Comparison of ENCODE assay signal across 18 cellular contexts in the genomic region with DNA sequence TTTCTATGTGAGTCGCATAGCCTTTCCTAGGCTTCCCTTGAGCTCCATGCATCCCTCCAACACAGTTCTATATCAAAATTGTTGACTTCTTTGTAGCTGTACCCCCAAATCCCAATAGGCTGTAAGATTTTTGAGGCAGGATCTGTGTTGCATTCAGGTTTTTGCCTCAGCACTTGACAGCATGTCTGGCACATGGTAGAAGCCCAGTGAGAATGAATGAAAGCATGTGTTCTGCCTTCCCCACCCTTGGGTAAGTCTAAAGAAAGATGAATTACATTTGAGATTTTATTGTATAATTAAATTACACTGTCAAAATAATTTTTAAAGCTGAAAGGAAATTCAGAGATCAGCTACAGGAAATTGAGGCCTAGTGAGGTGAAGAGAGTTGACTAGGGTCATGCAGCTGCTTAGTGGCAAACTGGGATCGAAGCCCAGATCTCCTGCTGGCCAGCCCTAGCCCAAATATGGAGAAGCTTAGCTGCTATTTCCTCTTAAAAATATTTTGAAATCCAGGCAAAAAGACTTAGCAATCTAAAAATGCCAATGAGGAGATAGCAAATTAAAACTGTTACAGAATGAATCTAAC.
A peak's percentile ranks its signal among the peaks of the same experiment; 100 is the strongest.
DNase-seq lines count a peak whose midpoint lies in the region; ATAC-seq and TF ChIP-seq lines count a peak whose summit lies in the region.
"Had no signal": no experiment of that assay in that cellular context is flagged by ENCODE, and none has a peak within 500 bp of the region (broad histone marks: within the 10 kb centered on the region; RNA-seq: fewer than 3 reads in every experiment).

No MANE protein-coding gene starts in this region.

- H3K27ac ChIP-seq in adrenal gland (peak overlapping the region in 2 of 5 donors; percentile 8 to 27), esophagus squamous epithelium (no peak overlapping the region)
- H3K27ac ChIP-seq: breast epithelium, C4-2B, parathyroid adenoma, upper lobe of left lung had no signal

- intact Hi-C loops in adrenal gland (cut with DNase I) (no loop called here), left ventricle myocardium superior (cut with micrococcal nuclease) (no loop called here), sciatic nerve (cut with DNase I) (no loop called here), esophagus squamous epithelium (cut with DNase I) (no loop called here)

- 55 to 76% (median 72%) methylated on average over 2 of the region's 2 CpGs for WGBS in adrenal gland, 4 donors
- 37 to 75% methylated on average over 2 of the region's 2 CpGs for WGBS in esophagus squamous epithelium, 2 donors

- H3K36me3 ChIP-seq in adrenal gland (replicated peaks in 1 of 2) (no peaks in the 10 kb centered on the region), esophagus squamous epithelium (no peaks in the 10 kb centered on the region)
- H3K36me3 ChIP-seq: breast epithelium, upper lobe of left lung had no signal

- H3K9me3 ChIP-seq in adrenal gland (replicated peaks in 1 of 3) (no peaks in the 10 kb centered on the region), esophagus squamous epithelium (no peaks in the 10 kb centered on the region)
- H3K9me3 ChIP-seq: breast epithelium, upper lobe of left lung had no signal

- H3K4me3 ChIP-seq in adrenal gland (no peak overlapping the region), esophagus squamous epithelium (no peak overlapping the region)
- H3K4me3 ChIP-seq: breast epithelium, upper lobe of left lung had no signal

- no peaks in the 10 kb centered on the region for H3K27me3 ChIP-seq in adrenal gland
- H3K27me3 ChIP-seq in esophagus squamous epithelium = no peaks in the 10 kb centered on the region
- H3K27me3 ChIP-seq: breast epithelium, upper lobe of left lung had no signal

- TF ChIP-seq CTCF in adrenal gland (IDR thresholded peaks at IDR 0.05) (no peak), esophagus squamous epithelium (IDR thresholded peaks at IDR 0.05) (no peak)

- TF ChIP-seq POLR2A in adrenal gland (IDR thresholded peaks at IDR 0.05) (no peak), esophagus squamous epithelium (IDR thresholded peaks at IDR 0.05) (no peak)

- ATAC-seq in left ventricle myocardium superior (peak; percentile 95), sciatic nerve (peak; percentile 100)
- ATAC-seq: T-cell had no signal

- H3K4me1 ChIP-seq in adrenal gland (replicated peaks in 1 of 2) (no peaks in the 10 kb centered on the region), esophagus squamous epithelium (peaks cover 0 to 10% (median 0%) of the 10 kb centered on the region in 3 donors)
- H3K4me1 ChIP-seq: breast epithelium, parathyroid adenoma, upper lobe of left lung had no signal

- DNase-seq in EL (peak; percentile 4), adrenal gland (peak; percentile 23 to 78 (median 40)), left ventricle myocardium superior (peak; percentile 66), sciatic nerve (ENCODE audit: low spot score) (peak; percentile 79), GDM1 (lab: John Stamatoyannopoulos, UW) (no peak), midbrain (lab: John Stamatoyannopoulos, UW) (no peak), NCI-H2196 (lab: John Stamatoyannopoulos, UW; ENCODE audit: unreplicated experiment) (no peak), esophagus squamous epithelium (lab: John Stamatoyannopoulos, UW) (no peak)
- DNase-seq: activated CD8-positive, alpha-beta memory T cell treated with anti-CD3 and anti-CD28 coated beads, Interleukin-2, amount 50 U/mL, for 4 hours; activated naive CD4-positive, alpha-beta T cell treated with anti-CD3 and anti-CD28 coated beads, Interleukin-2, amount 10 ng/mL, durations not matched to agents 7 days and 5 days; KBM-7; NCI-H146; NCI-H524; T-cell; upper lobe of left lung had no signal

Comparison
In these comparisons a context has a peak if more than half of its experiments do, and no peak if none do; other contexts are left out.
1. DNase-seq: peak in EL (single experiment), adrenal gland (7 of 7), left ventricle myocardium superior (single experiment) and sciatic nerve (single experiment); none in GDM1 (single experiment), midbrain (single experiment), NCI-H2196 (single experiment) and esophagus squamous epithelium (single experiment).